8 cellular contexts compared by ENCODE assay signal in genomic region chr2:144514731-144515424, GRCh38. TPM values are rescaled to one million over a fixed set of nuclear protein-coding genes. Genes with fewer than 3 reads are reported as not detected.
DNase-seq lines count a peak whose midpoint lies in the region; ATAC-seq and TF ChIP-seq lines count a peak whose summit lies in the region.

No MANE protein-coding gene starts in this region.

- peaks cover 16% of the 10 kb centered on the region for H3K4me1 Mint-ChIP-seq in activated CD4-positive, alpha-beta T cell treated with anti-CD3 and anti-CD28 coated beads, Interleukin-2, amount 10 ng/mL, durations not matched to agents 7 days and 5 days

- H3K27me3 ChIP-seq in tibial artery: no peaks in the 10 kb centered on the region

- peak overlapping the region; percentile 98 for H3K27ac ChIP-seq in caudate nucleus (ENCODE audit: low read depth, low read length)
- peak overlapping the region; percentile 62 for H3K27ac ChIP-seq in mesodermal cell (ENCODE audit: low read depth, low read length, severe bottlenecking)
- H3K27ac ChIP-seq in tibial artery: peak overlapping the region; percentile 97 to 99

- DNase-seq in activated CD4-positive, alpha-beta T cell treated with anti-CD3 and anti-CD28 coated beads, Interleukin-2, amount 10 ng/mL, durations not matched to agents 7 days and 5 days: no peak
- no peak for DNase-seq in activated CD4-positive, alpha-beta T cell treated with anti-CD3 and anti-CD28 coated beads, Interleukin-2, amount 50 U/mL, for 48 hours
- DNase-seq in caudate nucleus (lab: John Stamatoyannopoulos, UW) (peak in 6 of 61 donors; percentile 18 to 65 (median 26)), tibial artery (peak in 1 of 2 donors; percentile 66), hepatic stellate cell (ENCODE audit: low spot score) (no peak), NCI-H1092 (lab: John Stamatoyannopoulos, UW) (no peak)

- peaks cover 2% of the 10 kb centered on the region for H3K36me3 Mint-ChIP-seq in activated CD4-positive, alpha-beta T cell treated with anti-CD3 and anti-CD28 coated beads, Interleukin-2, amount 10 ng/mL, durations not matched to agents 7 days and 5 days (ENCODE audit: low read depth)

- no peaks in the 10 kb centered on the region for H3K9me3 ChIP-seq in mesodermal cell (ENCODE audit: control insufficient read depth, low read length)
- no peaks in the 10 kb centered on the region for H3K9me3 ChIP-seq in tibial artery

- peaks cover 59% of the 10 kb centered on the region for H3K27me3 Mint-ChIP-seq in activated CD4-positive, alpha-beta T cell treated with anti-CD3 and anti-CD28 coated beads, Interleukin-2, amount 10 ng/mL, durations not matched to agents 7 days and 5 days

- no peaks in the 10 kb centered on the region for H3K9me3 Mint-ChIP-seq in activated CD4-positive, alpha-beta T cell treated with anti-CD3 and anti-CD28 coated beads, Interleukin-2, amount 10 ng/mL, durations not matched to agents 7 days and 5 days

- 16 to 25% methylated on average over 4 to 6 of the region's 7 CpGs for WGBS in mesodermal cell (ENCODE audit: insufficient coverage in 2 of 2), 2 experiments

- POLR2A ChIA-PET in activated CD4-positive, alpha-beta T cell treated with anti-CD3 and anti-CD28 coated beads, Interleukin-2, amount 10 ng/mL, durations not matched to agents 7 days and 5 days (lab: Charles Lee): no interaction called here

- H3K4me1 ChIP-seq in mesodermal cell (ENCODE audit: control insufficient read depth, insufficient read depth, low read length, poor library complexity, severe bottlenecking) (peaks cover 47% of the 10 kb centered on the region), tibial artery (peaks cover 0 to 39% (median 11%) of the 10 kb centered on the region in 4 donors)

- H3K4me3 Mint-ChIP-seq in activated CD4-positive, alpha-beta T cell treated with anti-CD3 and anti-CD28 coated beads, Interleukin-2, amount 10 ng/mL, durations not matched to agents 7 days and 5 days: peak overlapping the region; percentile 75

- intact Hi-C loops in tibial artery (cut with DNase I; ENCODE audit: low total_unique reads): loop anchor here (5.0 kb wide), 2 partner anchors 68 to 183 kb away; a partner anchor contains a TSS

- CTCF ChIA-PET in activated CD4-positive, alpha-beta T cell treated with anti-CD3 and anti-CD28 coated beads, Interleukin-2, amount 10 ng/mL, durations not matched to agents 7 days and 5 days (lab: Charles Lee): interaction anchor here (0.5 kb wide), 1 partner anchor 273 kb away, joined by 3 read pairs; no protein-coding TSS in a partner anchor

- H3K36me3 ChIP-seq in mesodermal cell (ENCODE audit: control insufficient read depth, insufficient read depth, low read length): peaks cover 39% of the 10 kb centered on the region
- no peaks in the 10 kb centered on the region for H3K36me3 ChIP-seq in tibial artery

- peak overlapping the region; percentile 70 for H3K4me3 ChIP-seq in mesodermal cell (ENCODE audit: extremely low read depth, insufficient read depth, low read length, poor library complexity, severe bottlenecking)
- H3K4me3 ChIP-seq in tibial artery: peak overlapping the region; percentile 71 to 73

- no peak for ATAC-seq in GM18502 (IDR thresholded peaks at IDR 0.05; ENCODE audit: poor library complexity, unreplicated experiment)

- no peak overlapping the region for H3K27ac Mint-ChIP-seq in activated CD4-positive, alpha-beta T cell treated with anti-CD3 and anti-CD28 coated beads, Interleukin-2, amount 10 ng/mL, durations not matched to agents 7 days and 5 days

- TF ChIP-seq CTCF in tibial artery (IDR thresholded peaks at IDR 0.05): no peak

RNA-seq across cellular contexts. Expression of gene ZEB2, which starts 5.0 kb away (rescaled TPM):
- 1 to 10 TPM; 3.3 to 3.5 TPM for total RNA-seq in activated CD4-positive, alpha-beta T cell treated with anti-CD3 and anti-CD28 coated beads, Interleukin-2, amount 10 ng/mL, durations not matched to agents 7 days and 5 days
- 70.9 TPM for polyA plus RNA-seq in mesodermal cell (2013, experiment 1 of 2)
- polyA plus RNA-seq in mesodermal cell (2013, experiment 2 of 2): 70.0 TPM
